In genomic region chr15:59291214-59291551, GRCh38 we compare ENCODE assay signal across 22 cellular contexts.
A peak's percentile ranks its signal among the peaks of the same experiment; 100 is the strongest.
DNase-seq lines count a peak whose midpoint lies in the region; ATAC-seq and TF ChIP-seq lines count a peak whose summit lies in the region.
"Had no signal": no experiment of that assay in that cellular context is flagged by ENCODE, and none has a peak within 500 bp of the region (broad histone marks: within the 10 kb centered on the region; RNA-seq: fewer than 3 reads in every experiment).

No MANE protein-coding gene starts in this region.

- WGBS in smooth muscle cell (ENCODE audit: low lambda C conversion rate) = 93% methylated on average over 3 of the region's 3 CpGs

- no peak overlapping the region for H3K9ac ChIP-seq in PC-3 (ENCODE audit: low read length)
- H3K9ac ChIP-seq in smooth muscle cell (ENCODE audit: low read depth) = no peak overlapping the region
- H3K9ac ChIP-seq: KMS-11 had no signal

- H3K27ac Mint-ChIP-seq in immature natural killer cell = peak overlapping the region; percentile 62 to 88 (median 83)
- H3K27ac Mint-ChIP-seq: activated CD4-positive, alpha-beta memory T cell treated with anti-CD3 and anti-CD28 coated beads, Interleukin-2, amount 10 ng/mL, durations not matched to agents 7 days and 5 days; activated naive CD4-positive, alpha-beta T cell treated with anti-CD3 and anti-CD28 coated beads for 36 hours; activated T-cell treated with anti-CD3 and anti-CD28 coated beads, Interleukin-2, amount 50 U/mL, for 24 hours; stimulated activated effector memory CD8-positive, alpha-beta T cell treated with anti-CD3 and anti-CD28 coated beads, Interleukin-12 subunit alpha, Interleukin-12 subunit beta, amount 100 ng/mL, for 72 hours had no signal

- H3K27me3 ChIP-seq in PC-3 (ENCODE audit: low read length) (no peaks in the 10 kb centered on the region), smooth muscle cell (ENCODE audit: low read depth) (no peaks in the 10 kb centered on the region)
- H3K27me3 ChIP-seq: left lung, tibial artery had no signal

- H3K79me2 ChIP-seq in PC-3 (ENCODE audit: low read length) (peaks cover 93% of the 10 kb centered on the region), smooth muscle cell (ENCODE audit: low read depth) (peaks cover 32% of the 10 kb centered on the region)

- intact Hi-C loops in PC-3 (cut with micrococcal nuclease) = no loop called here

- H3K9me2 ChIP-seq in PC-3 (replicated peaks; ENCODE audit: low read length) = no peaks in the 10 kb centered on the region

- H3F3A ChIP-seq in PC-3 (ENCODE audit: low read length, unreplicated experiment) (peaks cover 8% of the 10 kb centered on the region), smooth muscle cell (ENCODE audit: low read depth) (peaks cover 7% of the 10 kb centered on the region)

- no peaks in the 10 kb centered on the region for H4K20me1 ChIP-seq in PC-3 (ENCODE audit: low read length)
- peaks cover 46% of the 10 kb centered on the region for H4K20me1 ChIP-seq in smooth muscle cell (ENCODE audit: low read depth)

- H3K9me3 ChIP-seq in PC-3 (ENCODE audit: low read length) = no peaks in the 10 kb centered on the region
- H3K9me3 ChIP-seq in smooth muscle cell (replicated peaks; ENCODE audit: low read depth) = no peaks in the 10 kb centered on the region
- H3K9me3 ChIP-seq: BE2C, left lung, tibial artery had no signal

- H3K27me3 Mint-ChIP-seq in immature natural killer cell (ENCODE audit: low read depth in 3 of 3) = peaks cover 0 to 5% (median 3%) of the 10 kb centered on the region in 3 donors
- H3K27me3 Mint-ChIP-seq: activated T-cell treated with anti-CD3 and anti-CD28 coated beads, Interleukin-2, amount 50 U/mL, for 24 hours had no signal

- H2AFZ ChIP-seq in PC-3 (ENCODE audit: low read length) (no peak overlapping the region), smooth muscle cell (ENCODE audit: low read depth) (no peak overlapping the region)

- H3K4me3 ChIP-seq in PC-3 (ENCODE audit: low read length) = no peak overlapping the region
- H3K4me3 ChIP-seq in smooth muscle cell = no peak overlapping the region
- H3K4me3 ChIP-seq: left lung, tibial artery had no signal

- peaks cover 35 to 43% of the 10 kb centered on the region in 2 donors for H3K4me1 Mint-ChIP-seq in immature natural killer cell

- H3K4me1 ChIP-seq in PC-3 (ENCODE audit: insufficient read depth, low read length) = peaks cover 49% of the 10 kb centered on the region
- H3K4me1 ChIP-seq in smooth muscle cell (ENCODE audit: low read depth) = peaks cover 27% of the 10 kb centered on the region
- H3K4me1 ChIP-seq: BE2C had no signal

- DNase-seq in PC-3 (no peak), immature natural killer cell (no peak), smooth muscle cell (lab: John Stamatoyannopoulos, UW; ENCODE audit: unreplicated experiment) (no peak)
- DNase-seq: activated CD4-positive, alpha-beta memory T cell treated with anti-CD3 and anti-CD28 coated beads, Interleukin-2, amount 10 ng/mL, durations not matched to agents 7 days and 5 days; activated naive CD4-positive, alpha-beta T cell treated with anti-CD3 and anti-CD28 coated beads for 36 hours; activated T-cell treated with anti-CD3 and anti-CD28 coated beads, Interleukin-2, amount 50 U/mL, for 24 hours; anterior cingulate cortex; BE2C; cerebellar nuclear complex; left lung; NCI-H1092 treated with DMSO at 0.1 percent for 48 hours; NCI-H2081 treated with DMSO at 0.1 percent for 48 hours; NCI-H524 treated with DMSO at 0.1 percent for 48 hours; right cardiac atrium; T-helper 2 cell; tibial artery had no signal

- H3K27ac ChIP-seq in PC-3 (ENCODE audit: low read length) (no peak overlapping the region), temporal lobe (ENCODE audit: low read depth, low read length) (peak overlapping the region; percentile 69), smooth muscle cell (ENCODE audit: low read depth) (no peak overlapping the region)
- H3K27ac ChIP-seq: KMS-11 had no signal

- no TSS peak for BruUV-seq in PC-3 (replicated peaks; lab: Mats Ljungman, UMichigan)

- TF ChIP-seq CTCF in PC-3 (conservative IDR thresholded peaks at IDR 0.05; ENCODE audit: low read depth, low read length) (no peak), smooth muscle cell (IDR thresholded peaks at IDR 0.05; ENCODE audit: borderline replicate concordance, insufficient read depth, poor library complexity, severe bottlenecking) (no peak)

- H3K9me3 Mint-ChIP-seq in immature natural killer cell = no peaks in the 10 kb centered on the region
- H3K9me3 Mint-ChIP-seq: activated CD4-positive, alpha-beta memory T cell treated with anti-CD3 and anti-CD28 coated beads, Interleukin-2, amount 10 ng/mL, durations not matched to agents 7 days and 5 days; activated naive CD4-positive, alpha-beta T cell treated with anti-CD3 and anti-CD28 coated beads for 36 hours; activated T-cell treated with anti-CD3 and anti-CD28 coated beads, Interleukin-2, amount 50 U/mL, for 24 hours; stimulated activated effector memory CD8-positive, alpha-beta T cell treated with anti-CD3 and anti-CD28 coated beads, Interleukin-12 subunit alpha, Interleukin-12 subunit beta, amount 100 ng/mL, for 72 hours had no signal

- POLR2A ChIA-PET in PC-3 (lab: Charles Lee; ENCODE audit: unreplicated experiment) = no interaction called here

- CTCF ChIA-PET in PC-3 (lab: Charles Lee) = interaction anchor here (0.8 kb wide), 1 partner anchor 44 kb away, joined by 24 read pairs; no protein-coding TSS in a partner anchor

- no peaks in the 10 kb centered on the region for H3K36me3 Mint-ChIP-seq in immature natural killer cell
- H3K36me3 Mint-ChIP-seq: stimulated activated effector memory CD8-positive, alpha-beta T cell treated with anti-CD3 and anti-CD28 coated beads, Interleukin-12 subunit alpha, Interleukin-12 subunit beta, amount 100 ng/mL, for 72 hours had no signal

- peak; percentile 2 for ATAC-seq in GM19395 (IDR thresholded peaks at IDR 0.05; ENCODE audit: unreplicated experiment)
- ATAC-seq in PC-3 = no peak
- no peak for ATAC-seq in GM18498 (IDR thresholded peaks at IDR 0.05; ENCODE audit: unreplicated experiment)
- no peak for ATAC-seq in GM18858 (IDR thresholded peaks at IDR 0.05; ENCODE audit: unreplicated experiment)
- ATAC-seq: left lung; right cardiac atrium; stimulated activated effector memory CD8-positive, alpha-beta T cell treated with anti-CD3 and anti-CD28 coated beads, Interleukin-12 subunit alpha, Interleukin-12 subunit beta, amount 100 ng/mL, for 72 hours had no signal

- peak overlapping the region; percentile 38 to 78 (median 58) for H3K4me3 Mint-ChIP-seq in immature natural killer cell
- H3K4me3 Mint-ChIP-seq: activated CD4-positive, alpha-beta memory T cell treated with anti-CD3 and anti-CD28 coated beads, Interleukin-2, amount 10 ng/mL, durations not matched to agents 7 days and 5 days; activated naive CD4-positive, alpha-beta T cell treated with anti-CD3 and anti-CD28 coated beads for 36 hours; activated T-cell treated with anti-CD3 and anti-CD28 coated beads, Interleukin-2, amount 50 U/mL, for 24 hours; stimulated activated effector memory CD8-positive, alpha-beta T cell treated with anti-CD3 and anti-CD28 coated beads, Interleukin-12 subunit alpha, Interleukin-12 subunit beta, amount 100 ng/mL, for 72 hours had no signal

- H3K4me2 ChIP-seq in PC-3 (ENCODE audit: low read length) = 0 out of 2 replicates have a peak overlapping the region, but pooled peaks have one; percentile 22
- no peak overlapping the region for H3K4me2 ChIP-seq in smooth muscle cell
- H3K4me2 ChIP-seq: KMS-11 had no signal

- H3K36me3 ChIP-seq in PC-3 (ENCODE audit: low read depth, low read length) (no peaks in the 10 kb centered on the region), smooth muscle cell (ENCODE audit: low read depth) (no peaks in the 10 kb centered on the region)
- H3K36me3 ChIP-seq: BE2C, left lung, tibial artery had no signal
